33 cellular contexts compared by ENCODE assay signal in genomic region chr5:160180931-160181330, GRCh38. TPM values are rescaled to one million over a fixed set of nuclear protein-coding genes. Genes with fewer than 3 reads are reported as not detected.
"Had no signal": no experiment of that assay in that cellular context is flagged by ENCODE, and none has a peak within 500 bp of the region (broad histone marks: within the 10 kb centered on the region; RNA-seq: fewer than 3 reads in every experiment).

No MANE protein-coding gene starts in this region.

- H3K27me3 ChIP-seq: SJCRH30 had no signal

- H3K4me3 ChIP-seq: SJCRH30, SK-N-MC had no signal

- ATAC-seq: activated CD4-positive, alpha-beta T cell treated with anti-CD3 and anti-CD28 coated beads for 36 hours; activated CD4-positive, CD25-positive, alpha-beta regulatory T cell treated with anti-CD3 and anti-CD28 coated beads, Interleukin-2, amount 50 U/mL, for 24 hours; activated CD8-positive, alpha-beta T cell treated with anti-CD3 and anti-CD28 coated beads, Interleukin-2, amount 10 ng/mL, durations not matched to agents 7 days and 5 days had no signal

- FAIRE-seq: bronchial epithelial cell had no signal

- DNase-seq: activated CD4-positive, alpha-beta T cell treated with anti-CD3 and anti-CD28 coated beads for 36 hours; activated CD4-positive, alpha-beta T cell treated with anti-CD3 and anti-CD28 coated beads, Interleukin-2, amount 10 ng/mL, durations not matched to agents 7 days and 5 days; activated CD4-positive, alpha-beta T cell treated with anti-CD3 and anti-CD28 coated beads, Interleukin-2, amount 50 U/mL, for 48 hours; activated CD8-positive, alpha-beta T cell treated with anti-CD3 and anti-CD28 coated beads, Interleukin-2, amount 10 ng/mL, durations not matched to agents 7 days and 5 days; activated gamma-delta T cell; activated naive CD4-positive, alpha-beta T cell treated with Interleukin-2 at 50 U/mL for 16 hours; activated naive CD8-positive, alpha-beta T cell treated with anti-CD3 and anti-CD28 coated beads, Interleukin-2, amount 10 ng/mL, durations not matched to agents 7 days and 5 days; activated T-cell treated with anti-CD3 and anti-CD28 coated beads, Interleukin-2, amount 50 U/mL, for 24 hours; caudate nucleus; cerebellar nuclear complex; Karpas-422; NCI-H1105; NCI-H1417 treated with DMSO at 0.1 percent for 48 hours; NCI-H187 treated with DMSO at 0.1 percent for 48 hours; NCI-H2081; NCI-H2171 treated with DMSO at 0.1 percent for 48 hours; NCI-H226; NCI-H446 treated with DMSO at 0.1 percent for 48 hours; NCI-H524; NCI-H69; NCI-H82; NK-92 treated with Interleukin-12 subunit alpha and Interleukin-12 subunit beta, amount 100 ng/mL, for 24 hours; Right ventricle myocardium superior; SJCRH30; T1000 had no signal

- H3K9me3 ChIP-seq: SJCRH30 had no signal

- H3K36me3 ChIP-seq: SJCRH30 had no signal

- H3K27ac ChIP-seq: SJCRH30, SK-N-MC had no signal

RNA-seq across cellular contexts. Expression of gene FABP6, which starts 48.4 kb away (rescaled TPM):
- total RNA-seq: activated CD4-positive, alpha-beta T cell treated with anti-CD3 and anti-CD28 coated beads for 36 hours; activated CD4-positive, alpha-beta T cell treated with anti-CD3 and anti-CD28 coated beads, Interleukin-2, amount 10 ng/mL, durations not matched to agents 7 days and 5 days; activated CD8-positive, alpha-beta T cell treated with anti-CD3 and anti-CD28 coated beads, Interleukin-2, amount 10 ng/mL, durations not matched to agents 7 days and 5 days; activated naive CD8-positive, alpha-beta T cell treated with anti-CD3 and anti-CD28 coated beads, Interleukin-2, amount 10 ng/mL, durations not matched to agents 7 days and 5 days; activated T-helper 2 cell treated with anti-CD3 and anti-CD28 coated beads, Interferon-gamma antibody, Interleukin-2, Interleukin-4, amounts not matched to agents 10 μg/mL and 5 μg/mL and 100 μg/mL, durations not matched to agents 14 hours and 24 hours and 36 hours; bronchial epithelial cell; MCF 10A; T-helper 1 cell treated with Interleukin-12 subunit alpha and Interleukin-12 subunit beta and Interleukin-4 antibody, amounts not matched to agents 30 ng/mL and 1 ng/mL, for 36 hours; T-helper 2 cell treated with Interferon-gamma antibody and Interleukin-4, amounts not matched to agents 100 ng/mL and 5 ng/mL, for 36 hours had no signal
- polyA plus RNA-seq: adipose tissue had no signal
